ENCODE assay signal across 1 cellular context in the genomic region with DNA sequence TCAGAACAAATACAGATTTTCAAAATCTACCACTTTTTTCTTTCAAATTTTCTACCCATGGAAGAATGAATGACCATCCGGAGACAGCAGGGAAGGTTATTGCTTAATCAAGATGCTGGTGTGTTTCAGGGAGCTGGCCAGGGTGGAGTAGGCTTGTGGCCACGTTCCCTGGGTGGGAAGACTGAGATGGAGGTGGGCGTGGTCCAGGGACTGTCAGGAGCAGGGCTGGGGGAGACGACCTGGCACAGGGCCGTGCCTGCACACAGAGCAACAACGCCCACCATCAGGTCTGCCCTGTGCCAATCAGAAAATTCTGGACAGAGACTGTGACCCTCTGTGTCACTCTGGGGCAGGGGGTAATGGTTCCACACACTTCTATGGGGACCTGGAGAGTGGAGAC.
A peak's percentile ranks its signal among the peaks of the same experiment; 100 is the strongest.
TF ChIP-seq lines count a peak whose summit lies in the region.

No MANE protein-coding gene starts in this region.

TF ChIP-seq in HEK293, 187 proteins besides CTCF, POLR2A, EP300 and RAD21:
- TF ChIP-seq ZNF138 (tag by site-specific recombination; IDR thresholded peaks at IDR 0.05; ENCODE audit: borderline replicate concordance) (no peak), KLF1 (tag by site-specific recombination; IDR thresholded peaks at IDR 0.05) (peak; percentile 80), KLF9 (tag by site-specific recombination; IDR thresholded peaks at IDR 0.05; ENCODE audit: low read depth) (peak; percentile 65), ZNF623 (tag by site-specific recombination; IDR thresholded peaks at IDR 0.05) (no peak), SCRT2 (tag by site-specific recombination; IDR thresholded peaks at IDR 0.05) (no peak), ZFP69B (tag by site-specific recombination; IDR thresholded peaks at IDR 0.05) (no peak), EGR2 (tag by site-specific recombination; IDR thresholded peaks at IDR 0.05; ENCODE audit: low read depth) (peak; percentile 52; the same call in 1 of the 2 replicates), SETDB1 (IDR thresholded peaks at IDR 0.05; ENCODE audit: insufficient read length, low read length) (no peak), ZFHX2 (tag by site-specific recombination; conservative IDR thresholded peaks at IDR 0.05) (peak; percentile 46; the same call in 1 of the 2 replicates), ZNF670 (tag by site-specific recombination; IDR thresholded peaks at IDR 0.05; ENCODE audit: low read depth) (no peak)
- TF ChIP-seq, protein P1, sequence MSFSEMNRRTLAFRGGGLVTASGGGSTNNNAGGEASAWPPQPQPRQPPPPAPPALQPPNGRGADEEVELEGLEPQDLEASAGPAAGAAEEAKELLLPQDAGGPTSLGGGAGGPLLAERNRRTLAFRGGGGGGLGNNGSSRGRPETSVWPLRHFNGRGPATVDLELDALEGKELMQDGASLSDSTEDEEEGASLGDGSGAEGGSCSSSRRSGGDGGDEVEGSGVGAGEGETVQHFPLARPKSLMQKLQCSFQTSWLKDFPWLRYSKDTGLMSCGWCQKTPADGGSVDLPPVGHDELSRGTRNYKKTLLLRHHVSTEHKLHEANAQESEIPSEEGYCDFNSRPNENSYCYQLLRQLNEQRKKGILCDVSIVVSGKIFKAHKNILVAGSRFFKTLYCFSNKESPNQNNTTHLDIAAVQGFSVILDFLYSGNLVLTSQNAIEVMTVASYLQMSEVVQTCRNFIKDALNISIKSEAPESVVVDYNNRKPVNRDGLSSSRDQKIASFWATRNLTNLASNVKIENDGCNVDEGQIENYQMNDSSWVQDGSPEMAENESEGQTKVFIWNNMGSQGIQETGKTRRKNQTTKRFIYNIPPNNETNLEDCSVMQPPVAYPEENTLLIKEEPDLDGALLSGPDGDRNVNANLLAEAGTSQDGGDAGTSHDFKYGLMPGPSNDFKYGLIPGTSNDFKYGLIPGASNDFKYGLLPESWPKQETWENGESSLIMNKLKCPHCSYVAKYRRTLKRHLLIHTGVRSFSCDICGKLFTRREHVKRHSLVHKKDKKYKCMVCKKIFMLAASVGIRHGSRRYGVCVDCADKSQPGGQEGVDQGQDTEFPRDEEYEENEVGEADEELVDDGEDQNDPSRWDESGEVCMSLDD (tag by site-specific recombination; IDR thresholded peaks at IDR 0.05), result no peak
- TF ChIP-seq, protein P2, sequence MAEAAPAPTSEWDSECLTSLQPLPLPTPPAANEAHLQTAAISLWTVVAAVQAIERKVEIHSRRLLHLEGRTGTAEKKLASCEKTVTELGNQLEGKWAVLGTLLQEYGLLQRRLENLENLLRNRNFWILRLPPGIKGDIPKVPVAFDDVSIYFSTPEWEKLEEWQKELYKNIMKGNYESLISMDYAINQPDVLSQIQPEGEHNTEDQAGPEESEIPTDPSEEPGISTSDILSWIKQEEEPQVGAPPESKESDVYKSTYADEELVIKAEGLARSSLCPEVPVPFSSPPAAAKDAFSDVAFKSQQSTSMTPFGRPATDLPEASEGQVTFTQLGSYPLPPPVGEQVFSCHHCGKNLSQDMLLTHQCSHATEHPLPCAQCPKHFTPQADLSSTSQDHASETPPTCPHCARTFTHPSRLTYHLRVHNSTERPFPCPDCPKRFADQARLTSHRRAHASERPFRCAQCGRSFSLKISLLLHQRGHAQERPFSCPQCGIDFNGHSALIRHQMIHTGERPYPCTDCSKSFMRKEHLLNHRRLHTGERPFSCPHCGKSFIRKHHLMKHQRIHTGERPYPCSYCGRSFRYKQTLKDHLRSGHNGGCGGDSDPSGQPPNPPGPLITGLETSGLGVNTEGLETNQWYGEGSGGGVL (tag by site-specific recombination; IDR thresholded peaks at IDR 0.05), result no peak
- TF ChIP-seq, protein P3, sequence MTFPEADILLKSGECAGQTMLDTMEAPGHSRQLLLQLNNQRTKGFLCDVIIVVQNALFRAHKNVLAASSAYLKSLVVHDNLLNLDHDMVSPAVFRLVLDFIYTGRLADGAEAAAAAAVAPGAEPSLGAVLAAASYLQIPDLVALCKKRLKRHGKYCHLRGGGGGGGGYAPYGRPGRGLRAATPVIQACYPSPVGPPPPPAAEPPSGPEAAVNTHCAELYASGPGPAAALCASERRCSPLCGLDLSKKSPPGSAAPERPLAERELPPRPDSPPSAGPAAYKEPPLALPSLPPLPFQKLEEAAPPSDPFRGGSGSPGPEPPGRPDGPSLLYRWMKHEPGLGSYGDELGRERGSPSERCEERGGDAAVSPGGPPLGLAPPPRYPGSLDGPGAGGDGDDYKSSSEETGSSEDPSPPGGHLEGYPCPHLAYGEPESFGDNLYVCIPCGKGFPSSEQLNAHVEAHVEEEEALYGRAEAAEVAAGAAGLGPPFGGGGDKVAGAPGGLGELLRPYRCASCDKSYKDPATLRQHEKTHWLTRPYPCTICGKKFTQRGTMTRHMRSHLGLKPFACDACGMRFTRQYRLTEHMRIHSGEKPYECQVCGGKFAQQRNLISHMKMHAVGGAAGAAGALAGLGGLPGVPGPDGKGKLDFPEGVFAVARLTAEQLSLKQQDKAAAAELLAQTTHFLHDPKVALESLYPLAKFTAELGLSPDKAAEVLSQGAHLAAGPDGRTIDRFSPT (tag by site-specific recombination; IDR thresholded peaks at IDR 0.05), result no peak
